1 cellular context compared by ENCODE assay signal in genomic region chr16:56012479-56012811, GRCh38.
TF ChIP-seq lines count a peak whose summit lies in the region.

No MANE protein-coding gene starts in this region.

TF ChIP-seq in HepG2, 621 proteins besides CTCF, POLR2A, EP300 and RAD21 (continued from another document):
- TF ChIP-seq STAG1 (CRISPR knock-in tag; IDR thresholded peaks at IDR 0.05) (no peak), RERE (CRISPR knock-in tag; IDR thresholded peaks at IDR 0.05; ENCODE audit: low read depth) (no peak), IRF2 (CRISPR knock-in tag; IDR thresholded peaks at IDR 0.05) (no peak), MATR3 (CRISPR knock-in tag; IDR thresholded peaks at IDR 0.05) (no peak)
